Comparison of ENCODE assay signal across 11 cellular contexts in the genomic region with DNA sequence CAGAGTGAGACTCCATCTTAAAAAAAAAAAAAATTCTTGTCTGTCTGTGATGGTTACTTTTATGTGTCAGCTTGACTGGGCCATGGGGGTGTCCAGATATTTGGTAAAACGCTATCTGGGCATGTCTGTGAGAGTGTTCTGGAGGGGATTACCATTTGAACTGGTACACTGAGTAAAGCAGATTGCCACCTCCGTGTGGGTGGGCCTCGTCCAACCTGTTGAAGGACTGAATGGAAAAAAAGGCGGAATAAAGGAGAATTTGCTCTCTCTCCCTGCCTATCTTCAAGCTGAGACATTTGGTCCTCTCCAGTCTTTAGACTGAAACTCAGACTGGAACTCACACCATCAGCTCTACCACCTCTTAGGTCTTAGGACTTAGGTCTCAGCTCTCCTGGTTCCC.
"Had no signal": no experiment of that assay in that cellular context is flagged by ENCODE, and none has a peak within 500 bp of the region (broad histone marks: within the 10 kb centered on the region; RNA-seq: fewer than 3 reads in every experiment).

No MANE protein-coding gene starts in this region.

- H3K36me3 ChIP-seq: HAP-1 had no signal

- H3K27ac ChIP-seq: GM23248 had no signal

- H3K4me3 ChIP-seq: GM23248, GM23338, HAP-1 had no signal

- H3K9me3 Mint-ChIP-seq: H9 had no signal

- FAIRE-seq: H1, H54 had no signal

- H3K9ac ChIP-seq: GM23248 had no signal

- H3K4me3 Mint-ChIP-seq: GM23338, H9, HFFc6 had no signal

- H3K9me3 ChIP-seq: HAP-1 had no signal

- H3K4me1 Mint-ChIP-seq: GM23338 had no signal

- H3K4me2 ChIP-seq: GM23338 had no signal

- ATAC-seq: GM23338, HCT116 had no signal

- H3K27ac Mint-ChIP-seq: GM23338, H9, HFFc6 had no signal

- DNase-seq: GM23248, GOT3, H7, H9, HCEC 1CT, HFFc6 had no signal

- H2AFZ ChIP-seq: GM23248, GM23338 had no signal
